Comparison of ENCODE assay signal across 23 cellular contexts in genomic region chr12:46360370-46360769, GRCh38. TPM values are rescaled to one million over a fixed set of nuclear protein-coding genes. Genes with fewer than 3 reads are reported as not detected.
DNase-seq lines count a peak whose midpoint lies in the region; ATAC-seq and TF ChIP-seq lines count a peak whose summit lies in the region.
"Had no signal": no experiment of that assay in that cellular context is flagged by ENCODE, and none has a peak within 500 bp of the region (broad histone marks: within the 10 kb centered on the region; RNA-seq: fewer than 3 reads in every experiment).

No MANE protein-coding gene starts in this region.

- no peaks in the 10 kb centered on the region for H3K4me1 ChIP-seq in HEK293 (ENCODE audit: control insufficient read depth, insufficient read depth, low read length)
- peaks cover 0 to 6% of the 10 kb centered on the region in 2 donors for H3K4me1 ChIP-seq in naive thymus-derived CD4-positive, alpha-beta T cell (ENCODE audit: control insufficient read depth in 2 of 2, insufficient read depth in 2 of 2, low read length in 2 of 2)
- peaks cover 0 to 71% (median 18%) of the 10 kb centered on the region in 4 donors for H3K4me1 ChIP-seq in tibial artery
- peaks cover 26% of the 10 kb centered on the region for H3K4me1 ChIP-seq in foreskin keratinocyte
- H3K4me1 ChIP-seq: BE2C had no signal

- H3K27me3 Mint-ChIP-seq in activated CD4-positive, alpha-beta T cell treated with anti-CD3 and anti-CD28 coated beads, Interleukin-2, amount 10 ng/mL, durations not matched to agents 24 days and 14 days, result no peaks in the 10 kb centered on the region
- no peaks in the 10 kb centered on the region for H3K27me3 Mint-ChIP-seq in activated naive CD8-positive, alpha-beta T cell treated with anti-CD3 and anti-CD28 coated beads for 36 hours
- no peaks in the 10 kb centered on the region for H3K27me3 Mint-ChIP-seq in naive thymus-derived CD4-positive, alpha-beta T cell

- H3K27ac Mint-ChIP-seq in activated CD4-positive, alpha-beta T cell treated with anti-CD3 and anti-CD28 coated beads, Interleukin-2, amount 10 ng/mL, durations not matched to agents 24 days and 14 days, result peak overlapping the region; percentile 88
- peak overlapping the region; percentile 77 for H3K27ac Mint-ChIP-seq in activated naive CD8-positive, alpha-beta T cell treated with anti-CD3 and anti-CD28 coated beads for 36 hours
- H3K27ac Mint-ChIP-seq in naive thymus-derived CD4-positive, alpha-beta T cell, result peak overlapping the region in 6 of 9 donors; percentile 59 to 83 (median 80)

- DNase-seq in activated CD4-positive, alpha-beta T cell treated with anti-CD3 and anti-CD28 coated beads, Interleukin-2, amount 10 ng/mL, durations not matched to agents 24 days and 14 days, result no peak
- DNase-seq in activated CD4-positive, alpha-beta T cell treated with anti-CD3 and anti-CD28 coated beads for 48 hours, result no peak
- no peak for DNase-seq in activated naive CD8-positive, alpha-beta T cell treated with anti-CD3 and anti-CD28 coated beads for 36 hours
- DNase-seq in naive thymus-derived CD4-positive, alpha-beta T cell, result no peak
- DNase-seq in NCI-H82 (lab: John Stamatoyannopoulos, UW) (no peak), tibial artery (no peak), foreskin keratinocyte (no peak)
- DNase-seq: activated CD4-positive, alpha-beta T cell treated with anti-CD3 and anti-CD28 coated beads, Interleukin-2, amount 50 U/mL, for 4 hours; activated naive CD4-positive, alpha-beta T cell treated with anti-CD3 and anti-CD28 coated beads, Interleukin-2, amount 50 U/mL, for 16 hours; BE2C; central memory CD4-positive, alpha-beta T cell; COR-L47; lower lobe of right lung; NCI-H1048; NCI-H187 treated with DMSO at 0.1 percent for 48 hours; NCI-H2227 treated with DMSO at 0.1 percent for 48 hours; NCI-H748 treated with DMSO at 0.1 percent for 48 hours; Right ventricle myocardium superior; stimulated activated CD4-positive, alpha-beta T cell treated with anti-CD3 and anti-CD28 coated beads, Interleukin-1b, Interleukin-23, amount 100 ng/mL, for 48 hours; upper lobe of left lung had no signal

- intact Hi-C loops in activated CD4-positive, alpha-beta T cell treated with anti-CD3 and anti-CD28 coated beads, Interleukin-2, amount 10 ng/mL, durations not matched to agents 24 days and 14 days (cut with micrococcal nuclease), result no loop called here
- intact Hi-C loops in naive thymus-derived CD4-positive, alpha-beta T cell (cut with micrococcal nuclease), result no loop called here
- intact Hi-C loops in tibial artery (cut with DNase I; ENCODE audit: low total_unique reads), result no loop called here

- POLR2A ChIA-PET in HEK293 (lab: Yijun Ruan, JAX), result interaction anchor here (2.0 kb wide), 1 partner anchor 11 kb away, joined by 5 read pairs; no protein-coding TSS in a partner anchor
- POLR2A ChIA-PET in naive thymus-derived CD4-positive, alpha-beta T cell (lab: Charles Lee), result no interaction called here

- no peak for ATAC-seq in naive thymus-derived CD4-positive, alpha-beta T cell
- ATAC-seq in foreskin keratinocyte, result no peak
- ATAC-seq: lower lobe of right lung, WTC11 had no signal

- H3K9me3 ChIP-seq in HEK293 (ENCODE audit: control insufficient read depth, insufficient read depth, low read depth, low read length) (no peaks in the 10 kb centered on the region), tibial artery (no peaks in the 10 kb centered on the region)
- H3K9me3 ChIP-seq in naive thymus-derived CD4-positive, alpha-beta T cell (ENCODE audit: control insufficient read depth in 2 of 3, low read length in 3 of 3), result no peaks in the 10 kb centered on the region
- H3K9me3 ChIP-seq: BE2C, lower lobe of right lung, upper lobe of left lung had no signal

- H3K27ac ChIP-seq in HEK293 (ENCODE audit: extremely low read depth, low read depth, low read length), result no peak overlapping the region
- H3K27ac ChIP-seq in naive thymus-derived CD4-positive, alpha-beta T cell (ENCODE audit: low read depth, low read length), result no peak overlapping the region
- peak overlapping the region in 1 of 2 donors; percentile 10 for H3K27ac ChIP-seq in tibial artery
- H3K27ac ChIP-seq in foreskin keratinocyte, result no peak overlapping the region
- H3K27ac ChIP-seq: lower lobe of right lung, skin epidermis, upper lobe of left lung had no signal

- CTCF ChIA-PET in HEK293 (lab: Yijun Ruan, JAX), result no interaction called here
- CTCF ChIA-PET in naive thymus-derived CD4-positive, alpha-beta T cell (lab: Charles Lee), result no interaction called here

- H3K4me3 ChIP-seq in HEK293 (ENCODE audit: low read depth, low read length), result no peak overlapping the region
- H3K4me3 ChIP-seq in naive thymus-derived CD4-positive, alpha-beta T cell (ENCODE audit: low read length), result no peak overlapping the region
- no peak overlapping the region for H3K4me3 ChIP-seq in tibial artery
- H3K4me3 ChIP-seq: lower lobe of right lung, skin epidermis, upper lobe of left lung had no signal

- no peak for TF ChIP-seq CTCF in HEK293 (tag by site-specific recombination; IDR thresholded peaks at IDR 0.05)
- TF ChIP-seq CTCF in tibial artery (IDR thresholded peaks at IDR 0.05), result no peak
- no peak for TF ChIP-seq CTCF in foreskin keratinocyte (conservative IDR thresholded peaks at IDR 0.05)

- H3K9me3 Mint-ChIP-seq in activated CD4-positive, alpha-beta T cell treated with anti-CD3 and anti-CD28 coated beads, Interleukin-2, amount 10 ng/mL, durations not matched to agents 24 days and 14 days, result no peaks in the 10 kb centered on the region
- no peaks in the 10 kb centered on the region for H3K9me3 Mint-ChIP-seq in activated naive CD8-positive, alpha-beta T cell treated with anti-CD3 and anti-CD28 coated beads for 36 hours
- H3K9me3 Mint-ChIP-seq in naive thymus-derived CD4-positive, alpha-beta T cell, result no peaks in the 10 kb centered on the region
- H3K9me3 Mint-ChIP-seq: WTC11 had no signal

- peaks cover 62% of the 10 kb centered on the region for H3K36me3 Mint-ChIP-seq in activated CD4-positive, alpha-beta T cell treated with anti-CD3 and anti-CD28 coated beads, Interleukin-2, amount 10 ng/mL, durations not matched to agents 24 days and 14 days (ENCODE audit: low read depth)
- peaks cover 61% of the 10 kb centered on the region for H3K36me3 Mint-ChIP-seq in activated naive CD8-positive, alpha-beta T cell treated with anti-CD3 and anti-CD28 coated beads for 36 hours
- H3K36me3 Mint-ChIP-seq in naive thymus-derived CD4-positive, alpha-beta T cell, result peaks cover 19 to 66% (median 52%) of the 10 kb centered on the region in 5 donors

- no peaks in the 10 kb centered on the region for H3K27me3 ChIP-seq in naive thymus-derived CD4-positive, alpha-beta T cell (ENCODE audit: control insufficient read depth in 2 of 2, insufficient read depth in 2 of 2, low read length in 2 of 2)
- H3K27me3 ChIP-seq in tibial artery (no peaks in the 10 kb centered on the region), foreskin keratinocyte (no peaks in the 10 kb centered on the region)
- H3K27me3 ChIP-seq: BE2C, upper lobe of left lung had no signal

- peaks cover 53 to 68% of the 10 kb centered on the region in 2 experiments for H3K36me3 ChIP-seq in HEK293 (ENCODE audit: control insufficient read depth in 2 of 2, insufficient read depth in 1 of 2, low read length in 2 of 2)
- peaks cover 18 to 62% (median 53%) of the 10 kb centered on the region in 3 experiments for H3K36me3 ChIP-seq in naive thymus-derived CD4-positive, alpha-beta T cell (ENCODE audit: control insufficient read depth in 2 of 3, insufficient read depth in 3 of 3, low read length in 3 of 3)
- peaks cover 68 to 73% (median 68%) of the 10 kb centered on the region in 3 donors for H3K36me3 ChIP-seq in tibial artery

- H3K4me1 Mint-ChIP-seq in activated CD4-positive, alpha-beta T cell treated with anti-CD3 and anti-CD28 coated beads, Interleukin-2, amount 10 ng/mL, durations not matched to agents 24 days and 14 days, result peaks cover 40% of the 10 kb centered on the region
- H3K4me1 Mint-ChIP-seq in activated naive CD8-positive, alpha-beta T cell treated with anti-CD3 and anti-CD28 coated beads for 36 hours, result peaks cover 38% of the 10 kb centered on the region
- peaks cover 25 to 58% (median 46%) of the 10 kb centered on the region in 7 donors for H3K4me1 Mint-ChIP-seq in naive thymus-derived CD4-positive, alpha-beta T cell

- H3K4me3 Mint-ChIP-seq in activated CD4-positive, alpha-beta T cell treated with anti-CD3 and anti-CD28 coated beads, Interleukin-2, amount 10 ng/mL, durations not matched to agents 24 days and 14 days, result no peak overlapping the region
- no peak overlapping the region for H3K4me3 Mint-ChIP-seq in activated naive CD8-positive, alpha-beta T cell treated with anti-CD3 and anti-CD28 coated beads for 36 hours
- no peak overlapping the region for H3K4me3 Mint-ChIP-seq in naive thymus-derived CD4-positive, alpha-beta T cell
- H3K4me3 Mint-ChIP-seq: WTC11 had no signal

TF ChIP-seq in HEK293, 187 proteins besides CTCF, POLR2A, EP300 and RAD21 (continues in another document):
- TF ChIP-seq ZNF155 (tag by site-specific recombination; IDR thresholded peaks at IDR 0.05) (no peak), ZNF404 (tag by site-specific recombination; IDR thresholded peaks at IDR 0.05) (no peak), ZBTB48 (tag by site-specific recombination; IDR thresholded peaks at IDR 0.05) (no peak), ZNF184 (tag by site-specific recombination; IDR thresholded peaks at IDR 0.05) (no peak), PATZ1 (tag by site-specific recombination; IDR thresholded peaks at IDR 0.05) (no peak)

RNA-seq across cellular contexts. Expression of gene SLC38A2, which starts 12.2 kb away (rescaled TPM):
- 158 and 168 TPM in 2 replicates for total RNA-seq in activated CD4-positive, alpha-beta T cell treated with anti-CD3 and anti-CD28 coated beads, Interleukin-2, amount 10 ng/mL, durations not matched to agents 24 days and 14 days
- 100 to 1,000 TPM; 227 to 230 TPM for total RNA-seq in activated naive CD8-positive, alpha-beta T cell treated with anti-CD3 and anti-CD28 coated beads for 36 hours
- total RNA-seq in naive thymus-derived CD4-positive, alpha-beta T cell, result 100 to 1,000 TPM; 157 to 269 (median 175) TPM
- polyA plus RNA-seq in naive thymus-derived CD4-positive, alpha-beta T cell, result 100 to 1,000 TPM in 1 of 2 donors, 10 to 100 TPM in 1; 61.5 to 122 TPM
- total RNA-seq in foreskin keratinocyte, result 385 and 423 TPM in 2 replicates
- polyA plus RNA-seq in foreskin keratinocyte, result 74.9 and 102 TPM in 2 replicates
